1 cellular context compared by ENCODE assay signal in the genomic region with DNA sequence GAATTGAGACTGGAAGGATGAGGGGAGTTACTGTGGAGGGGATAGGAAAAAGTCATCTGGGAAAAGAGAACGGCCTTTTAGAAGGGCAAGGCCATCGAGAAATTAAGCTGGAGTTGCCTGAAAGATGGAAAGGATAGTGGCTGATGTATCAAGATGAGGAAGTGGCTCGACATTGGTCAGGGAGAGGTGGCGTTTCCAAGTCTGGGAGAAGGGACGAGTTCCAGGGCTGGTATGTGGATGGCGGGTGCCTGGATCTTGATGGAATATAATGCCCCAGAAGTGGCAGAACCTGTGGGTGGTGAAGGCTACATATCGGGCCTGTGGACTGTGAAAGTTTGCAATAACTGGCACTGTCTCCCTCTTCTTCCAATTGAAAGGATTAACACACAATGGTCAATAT.
TF ChIP-seq lines count a peak whose summit lies in the region.

No MANE protein-coding gene starts in this region.

TF ChIP-seq in SK-N-SH treated with all-trans-retinoic acid at 6 μM for 48 hours, 23 proteins besides CTCF, POLR2A, EP300 and RAD21 (continued from another document):
- TF ChIP-seq, protein P1, sequence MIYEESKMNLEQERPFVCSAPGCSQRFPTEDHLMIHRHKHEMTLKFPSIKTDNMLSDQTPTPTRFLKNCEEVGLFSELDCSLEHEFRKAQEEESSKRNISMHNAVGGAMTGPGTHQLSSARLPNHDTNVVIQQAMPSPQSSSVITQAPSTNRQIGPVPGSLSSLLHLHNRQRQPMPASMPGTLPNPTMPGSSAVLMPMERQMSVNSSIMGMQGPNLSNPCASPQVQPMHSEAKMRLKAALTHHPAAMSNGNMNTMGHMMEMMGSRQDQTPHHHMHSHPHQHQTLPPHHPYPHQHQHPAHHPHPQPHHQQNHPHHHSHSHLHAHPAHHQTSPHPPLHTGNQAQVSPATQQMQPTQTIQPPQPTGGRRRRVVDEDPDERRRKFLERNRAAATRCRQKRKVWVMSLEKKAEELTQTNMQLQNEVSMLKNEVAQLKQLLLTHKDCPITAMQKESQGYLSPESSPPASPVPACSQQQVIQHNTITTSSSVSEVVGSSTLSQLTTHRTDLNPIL (CRISPR knock-in tag; IDR thresholded peaks at IDR 0.05; ENCODE audit: low read depth): no peak
- TF ChIP-seq CSDC2 (CRISPR knock-in tag; IDR thresholded peaks at IDR 0.05) (no peak), ZNF70 (CRISPR knock-in tag; IDR thresholded peaks at IDR 0.05) (no peak), ARNTL (CRISPR knock-in tag; IDR thresholded peaks at IDR 0.05; ENCODE audit: borderline replicate concordance, low read depth) (no peak), ZNF565 (CRISPR knock-in tag; conservative IDR thresholded peaks at IDR 0.05; ENCODE audit: low read depth) (no peak)
- TF ChIP-seq, protein P2, sequence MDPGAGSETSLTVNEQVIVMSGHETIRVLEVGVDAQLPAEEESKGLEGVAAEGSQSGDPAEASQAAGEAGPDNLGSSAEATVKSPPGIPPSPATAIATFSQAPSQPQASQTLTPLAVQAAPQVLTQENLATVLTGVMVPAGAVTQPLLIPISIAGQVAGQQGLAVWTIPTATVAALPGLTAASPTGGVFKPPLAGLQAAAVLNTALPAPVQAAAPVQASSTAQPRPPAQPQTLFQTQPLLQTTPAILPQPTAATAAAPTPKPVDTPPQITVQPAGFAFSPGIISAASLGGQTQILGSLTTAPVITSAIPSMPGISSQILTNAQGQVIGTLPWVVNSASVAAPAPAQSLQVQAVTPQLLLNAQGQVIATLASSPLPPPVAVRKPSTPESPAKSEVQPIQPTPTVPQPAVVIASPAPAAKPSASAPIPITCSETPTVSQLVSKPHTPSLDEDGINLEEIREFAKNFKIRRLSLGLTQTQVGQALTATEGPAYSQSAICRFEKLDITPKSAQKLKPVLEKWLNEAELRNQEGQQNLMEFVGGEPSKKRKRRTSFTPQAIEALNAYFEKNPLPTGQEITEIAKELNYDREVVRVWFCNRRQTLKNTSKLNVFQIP (CRISPR knock-in tag; IDR thresholded peaks at IDR 0.05; ENCODE audit: borderline replicate concordance, low read depth): no peak
